18 cellular contexts compared by ENCODE assay signal in genomic region chrX:132837126-132837525, GRCh38.
DNase-seq lines count a peak whose midpoint lies in the region; TF ChIP-seq lines count a peak whose summit lies in the region.
"Had no signal": no experiment of that assay in that cellular context is flagged by ENCODE, and none has a peak within 500 bp of the region (broad histone marks: within the 10 kb centered on the region; RNA-seq: fewer than 3 reads in every experiment).

No MANE protein-coding gene starts in this region.

- peaks cover 0 to 2% of the 10 kb centered on the region in 2 donors for H3K36me3 ChIP-seq in uterus

- DNase-seq in EL (peak; percentile 0), RWPE1 (ENCODE audit: low spot score) (peak; percentile 26), epithelial cell of proximal tubule (ENCODE audit: low read depth) (peak; percentile 33), NCI-H748 (lab: John Stamatoyannopoulos, UW; ENCODE audit: unreplicated experiment) (no peak), uterus (no peak), NCI-H446 treated with DMSO at 0.1 percent for 48 hours (lab: John Stamatoyannopoulos, UW) (no peak)
- DNase-seq in activated naive CD4-positive, alpha-beta T cell treated with anti-CD3 and anti-CD28 coated beads, Interleukin-2, amount 10 ng/mL, durations not matched to agents 7 days and 5 days, result no peak
- DNase-seq: activated CD4-positive, alpha-beta T cell treated with anti-CD3 and anti-CD28 coated beads, Interleukin-2, amount 50 U/mL, for 48 hours; activated effector memory CD4-positive, alpha-beta T cell treated with Interleukin-2 at 50 U/mL for 16 hours; cortex of kidney; HFFc6; Karpas-422; left ventricle myocardium superior; stimulated activated CD4-positive, alpha-beta T cell treated with anti-CD3 and anti-CD28 coated beads, Interleukin-1b, Interleukin-23, amount 100 ng/mL, for 48 hours had no signal

- H3K4me3 ChIP-seq in epithelial cell of proximal tubule (ENCODE audit: low read depth, low read length), result no peak overlapping the region
- no peak overlapping the region for H3K4me3 ChIP-seq in uterus

- CTCF ChIA-PET in RWPE1 (lab: Yijun Ruan, JAX), result no interaction called here
- CTCF ChIA-PET in activated naive CD4-positive, alpha-beta T cell treated with anti-CD3 and anti-CD28 coated beads, Interleukin-2, amount 10 ng/mL, durations not matched to agents 7 days and 5 days (lab: Charles Lee), result no interaction called here

- no peaks in the 10 kb centered on the region for H3K4me1 ChIP-seq in uterus
- H3K4me1 ChIP-seq: parathyroid adenoma had no signal

- intact Hi-C loops in uterus (cut with DNase I; ENCODE audit: low total_unique reads), result no loop called here

- H3K36me3 Mint-ChIP-seq in nephron (ENCODE audit: low read depth), result no peaks in the 10 kb centered on the region
- no peaks in the 10 kb centered on the region for H3K36me3 Mint-ChIP-seq in activated naive CD4-positive, alpha-beta T cell treated with anti-CD3 and anti-CD28 coated beads, Interleukin-2, amount 10 ng/mL, durations not matched to agents 7 days and 5 days
- H3K36me3 Mint-ChIP-seq: stimulated activated effector memory CD8-positive, alpha-beta T cell treated with anti-CD3 and anti-CD28 coated beads, Interleukin-12 subunit alpha, Interleukin-12 subunit beta, amount 100 ng/mL, for 72 hours had no signal

- no peaks in the 10 kb centered on the region for H3K27me3 Mint-ChIP-seq in nephron (ENCODE audit: low read depth)
- peaks cover 3% of the 10 kb centered on the region for H3K27me3 Mint-ChIP-seq in activated naive CD4-positive, alpha-beta T cell treated with anti-CD3 and anti-CD28 coated beads, Interleukin-2, amount 10 ng/mL, durations not matched to agents 7 days and 5 days

- TF ChIP-seq POLR2A in uterus (IDR thresholded peaks at IDR 0.05), result no peak

- peak overlapping the region in 1 of 3 experiments; percentile 10 for H3K4me3 Mint-ChIP-seq in nephron
- H3K4me3 Mint-ChIP-seq in activated naive CD4-positive, alpha-beta T cell treated with anti-CD3 and anti-CD28 coated beads, Interleukin-2, amount 10 ng/mL, durations not matched to agents 7 days and 5 days, result no peak overlapping the region
- H3K4me3 Mint-ChIP-seq: HFFc6; stimulated activated effector memory CD8-positive, alpha-beta T cell treated with anti-CD3 and anti-CD28 coated beads, Interleukin-12 subunit alpha, Interleukin-12 subunit beta, amount 100 ng/mL, for 72 hours; T-helper 2 cell treated with Interferon-gamma antibody and Interleukin-4, amounts not matched to agents 5 μg/mL and 100 μg/mL, for 36 hours had no signal

- H3K27ac ChIP-seq in RWPE1, result no peak overlapping the region
- H3K27ac ChIP-seq in uterus, result no peak overlapping the region
- H3K27ac ChIP-seq: parathyroid adenoma had no signal

- H3K4me1 Mint-ChIP-seq in nephron, result peaks cover 77% of the 10 kb centered on the region
- H3K4me1 Mint-ChIP-seq in activated naive CD4-positive, alpha-beta T cell treated with anti-CD3 and anti-CD28 coated beads, Interleukin-2, amount 10 ng/mL, durations not matched to agents 7 days and 5 days, result no peaks in the 10 kb centered on the region
- H3K4me1 Mint-ChIP-seq: stimulated activated effector memory CD8-positive, alpha-beta T cell treated with anti-CD3 and anti-CD28 coated beads, Interleukin-12 subunit alpha, Interleukin-12 subunit beta, amount 100 ng/mL, for 72 hours had no signal

- peaks cover 0 to 8% of the 10 kb centered on the region in 2 donors for H3K27me3 ChIP-seq in uterus

- no peaks in the 10 kb centered on the region for H3K9me3 ChIP-seq in uterus

- H3K9me3 Mint-ChIP-seq in nephron, result no peaks in the 10 kb centered on the region
- no peaks in the 10 kb centered on the region for H3K9me3 Mint-ChIP-seq in activated naive CD4-positive, alpha-beta T cell treated with anti-CD3 and anti-CD28 coated beads, Interleukin-2, amount 10 ng/mL, durations not matched to agents 7 days and 5 days
- H3K9me3 Mint-ChIP-seq: stimulated activated effector memory CD8-positive, alpha-beta T cell treated with anti-CD3 and anti-CD28 coated beads, Interleukin-12 subunit alpha, Interleukin-12 subunit beta, amount 100 ng/mL, for 72 hours; T-helper 2 cell treated with Interferon-gamma antibody and Interleukin-4, amounts not matched to agents 5 μg/mL and 100 μg/mL, for 36 hours had no signal

- POLR2A ChIA-PET in RWPE1 (lab: Yijun Ruan, JAX; ENCODE audit: low non-redundant PET), result no interaction called here

- H3K27ac Mint-ChIP-seq in nephron, result peak overlapping the region; percentile 76 to 94 (median 90)
- no peak overlapping the region for H3K27ac Mint-ChIP-seq in activated naive CD4-positive, alpha-beta T cell treated with anti-CD3 and anti-CD28 coated beads, Interleukin-2, amount 10 ng/mL, durations not matched to agents 7 days and 5 days
- H3K27ac Mint-ChIP-seq: HFFc6; stimulated activated effector memory CD8-positive, alpha-beta T cell treated with anti-CD3 and anti-CD28 coated beads, Interleukin-12 subunit alpha, Interleukin-12 subunit beta, amount 100 ng/mL, for 72 hours; T-helper 2 cell treated with Interferon-gamma antibody and Interleukin-4, amounts not matched to agents 5 μg/mL and 100 μg/mL, for 36 hours had no signal

- TF ChIP-seq CTCF in RWPE1 (conservative IDR thresholded peaks at IDR 0.05; ENCODE audit: low read depth), result no peak
- no peak for TF ChIP-seq CTCF in epithelial cell of proximal tubule (conservative IDR thresholded peaks at IDR 0.05; ENCODE audit: low read depth, low read length)
- TF ChIP-seq CTCF in nephron (IDR thresholded peaks at IDR 0.05; ENCODE audit: unreplicated experiment in 3 of 3), result no peak
- TF ChIP-seq CTCF in uterus (IDR thresholded peaks at IDR 0.05), result no peak

Comparison
In these comparisons a context has a peak if more than half of its experiments do, and no peak if none do; other contexts are left out.
1. DNase-seq: peak in EL (single experiment), RWPE1 (single experiment) and epithelial cell of proximal tubule (single experiment); none in activated naive CD4-positive, alpha-beta T cell treated with anti-CD3 and anti-CD28 coated beads, Interleukin-2, amount 10 ng/mL, durations not matched to agents 7 days and 5 days (single experiment), NCI-H748 (single experiment), uterus (0 of 2) and NCI-H446 treated with DMSO at 0.1 percent for 48 hours (single experiment).